In the genomic region with DNA sequence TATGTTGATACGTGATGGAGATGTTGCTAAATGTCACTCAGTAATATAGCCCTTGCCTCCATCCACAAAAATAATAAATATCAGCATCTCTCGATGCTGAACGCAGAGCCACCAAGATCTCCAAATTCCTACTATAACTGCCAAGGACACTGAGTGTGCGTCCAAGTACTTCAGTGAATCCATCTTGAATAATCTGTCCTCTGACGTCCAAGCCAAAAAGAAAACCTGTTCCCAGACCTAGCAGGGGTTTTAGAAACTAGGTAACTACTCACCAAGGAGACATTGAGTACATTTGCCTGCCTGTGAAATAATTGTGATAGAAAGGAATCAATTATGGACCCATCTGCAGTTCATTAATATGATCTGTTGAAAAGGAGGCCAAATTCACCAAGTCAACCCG, we compare ENCODE assay signal across 12 cellular contexts.
"Had no signal": no experiment of that assay in that cellular context is flagged by ENCODE, and none has a peak within 500 bp of the region (broad histone marks: within the 10 kb centered on the region; RNA-seq: fewer than 3 reads in every experiment).

No MANE protein-coding gene starts in this region.

- H3K27ac ChIP-seq: brain microvascular endothelial cell, lower lobe of right lung, tibial artery, uterus had no signal

- H3K4me3 ChIP-seq: lower lobe of right lung, tibial artery, uterus had no signal

- H3K4me3 Mint-ChIP-seq: activated naive CD8-positive, alpha-beta T cell treated with anti-CD3 and anti-CD28 coated beads, Interleukin-2, amount 10 ng/mL, durations not matched to agents 7 days and 5 days had no signal

- H3K36me3 Mint-ChIP-seq: activated naive CD8-positive, alpha-beta T cell treated with anti-CD3 and anti-CD28 coated beads, Interleukin-2, amount 10 ng/mL, durations not matched to agents 7 days and 5 days had no signal

- H3K27me3 Mint-ChIP-seq: activated naive CD8-positive, alpha-beta T cell treated with anti-CD3 and anti-CD28 coated beads, Interleukin-2, amount 10 ng/mL, durations not matched to agents 7 days and 5 days had no signal

- H3K36me3 ChIP-seq: brain microvascular endothelial cell, lower lobe of right lung, tibial artery, uterus had no signal

- H3K4me1 ChIP-seq: uterus had no signal

- H3K27ac Mint-ChIP-seq: activated naive CD8-positive, alpha-beta T cell treated with anti-CD3 and anti-CD28 coated beads, Interleukin-2, amount 10 ng/mL, durations not matched to agents 7 days and 5 days had no signal

- H3K9me3 ChIP-seq: lower lobe of right lung, tibial artery, uterus had no signal

- DNase-seq: activated CD4-positive, alpha-beta T cell treated with anti-CD3 and anti-CD28 coated beads, Interleukin-2, amount 50 U/mL, for 1 hour; activated naive CD4-positive, alpha-beta T cell; activated naive CD8-positive, alpha-beta T cell treated with anti-CD3 and anti-CD28 coated beads, Interleukin-2, amount 10 ng/mL, durations not matched to agents 7 days and 5 days; activated T-cell treated with anti-CD3 and anti-CD28 coated beads for 4 hours; brain microvascular endothelial cell; cerebellar nuclear complex; stimulated activated CD4-positive, alpha-beta T cell treated with anti-CD3 and anti-CD28 coated beads, Interleukin-1b, Interleukin-23, amount 100 ng/mL, for 48 hours; SW 1271; tibial artery; uterus had no signal

- ATAC-seq: esophagus mucosa had no signal

- H3K27me3 ChIP-seq: brain microvascular endothelial cell, tibial artery, uterus had no signal
